ENCODE assay signal across 8 cellular contexts in genomic region chr9:110623462-110624025, GRCh38. TPM values are rescaled to one million over a fixed set of nuclear protein-coding genes. Genes with fewer than 3 reads are reported as not detected.
A peak's percentile ranks its signal among the peaks of the same experiment; 100 is the strongest.
DNase-seq lines count a peak whose midpoint lies in the region; ATAC-seq and TF ChIP-seq lines count a peak whose summit lies in the region.

No MANE protein-coding gene starts in this region.

- H2AFZ ChIP-seq in MM.1S (ENCODE audit: low read length) = no peak overlapping the region
- H2AFZ ChIP-seq in fibroblast of lung (ENCODE audit: low read length) = no peak overlapping the region

- peak; percentile 68 for TF ChIP-seq CTCF in AG10803 (conservative IDR thresholded peaks at IDR 0.05; ENCODE audit: low read length)
- peak; percentile 53 for TF ChIP-seq CTCF in GM12864 (IDR thresholded peaks at IDR 0.05; ENCODE audit: low read depth, low read length, missing control alignments)
- TF ChIP-seq CTCF in MM.1S (IDR thresholded peaks at IDR 0.05; ENCODE audit: low read length) = peak; percentile 67
- peak; percentile 49 to 58 for TF ChIP-seq CTCF in fibroblast of lung (conservative IDR thresholded peaks at IDR 0.05 in 1 of 2, IDR thresholded peaks at IDR 0.05 in 1 of 2; ENCODE audit: low read depth in 1 of 2, low read length in 2 of 2)
- peak; percentile 16 to 45 (median 25) for TF ChIP-seq CTCF in ovary (IDR thresholded peaks at IDR 0.05)

- 21 to 26% (median 24%) methylated on average over 3 of the region's 3 CpGs for WGBS in ovary, 3 donors

- in situ Hi-C loops in SK-MEL-5 (cut with HindIII; ENCODE audit: low pct_unique_long_range_greater_than_20kb, low sequenced_read_pairs) = no loop called here

- H3K9ac ChIP-seq in MM.1S (ENCODE audit: low read length) (no peak overlapping the region), fibroblast of lung (ENCODE audit: insufficient read depth, low read length) (no peak overlapping the region)

- H3K79me2 ChIP-seq in MM.1S (ENCODE audit: low read length) = no peaks in the 10 kb centered on the region
- no peaks in the 10 kb centered on the region for H3K79me2 ChIP-seq in fibroblast of lung (ENCODE audit: control insufficient read depth, insufficient read depth, low read length)

- ATAC-seq in HG03460 (IDR thresholded peaks at IDR 0.05; ENCODE audit: unreplicated experiment) = no peak

- intact Hi-C loops in ovary (cut with DNase I) = no loop called here
- intact Hi-C loops in activated T-helper 2 cell treated with anti-CD3 and anti-CD28 coated beads, Interferon-gamma antibody, Interleukin-2, Interleukin-4, amounts not matched to agents 10 μg/mL and 5 μg/mL and 100 μg/mL, durations not matched to agents 14 hours and 24 hours and 36 hours (cut with micrococcal nuclease) = loop anchor here (1.0 to 10.0 kb wide), 5 partner anchors 169 to 739 kb away; no protein-coding TSS in a partner anchor

- peaks cover 10% of the 10 kb centered on the region for H3K4me1 Mint-ChIP-seq in activated T-helper 2 cell treated with anti-CD3 and anti-CD28 coated beads, Interferon-gamma antibody, Interleukin-2, Interleukin-4, amounts not matched to agents 10 μg/mL and 5 μg/mL and 100 μg/mL, durations not matched to agents 14 hours and 24 hours and 36 hours (ENCODE audit: low read depth)

- no peaks in the 10 kb centered on the region for H4K20me1 ChIP-seq in MM.1S (ENCODE audit: insufficient read depth, low read length)
- no peaks in the 10 kb centered on the region for H4K20me1 ChIP-seq in fibroblast of lung (ENCODE audit: control insufficient read depth, extremely low read depth, insufficient read depth, low read length)

- no peaks in the 10 kb centered on the region for H3K9me2 ChIP-seq in MM.1S (replicated peaks; ENCODE audit: insufficient read depth, low read length)

- H3K9me3 ChIP-seq in MM.1S (replicated peaks; ENCODE audit: insufficient read depth, low read length) (no peaks in the 10 kb centered on the region), fibroblast of lung (ENCODE audit: control insufficient read depth, insufficient read depth, low read depth, low read length) (no peaks in the 10 kb centered on the region), ovary (no peaks in the 10 kb centered on the region)

- no peaks in the 10 kb centered on the region for H3K27me3 ChIP-seq in MM.1S (replicated peaks; ENCODE audit: insufficient read depth, low read length)
- H3K27me3 ChIP-seq in fibroblast of lung (ENCODE audit: control insufficient read depth, insufficient read depth, low read length) = no peaks in the 10 kb centered on the region
- no peaks in the 10 kb centered on the region for H3K27me3 ChIP-seq in ovary

- H3F3A ChIP-seq in MM.1S (ENCODE audit: insufficient read depth, low read length) = no peaks in the 10 kb centered on the region

- no peaks in the 10 kb centered on the region for H3K36me3 ChIP-seq in MM.1S (replicated peaks; ENCODE audit: insufficient read depth, low read length)
- H3K36me3 ChIP-seq in fibroblast of lung (ENCODE audit: control insufficient read depth, insufficient read depth, low read length) = no peaks in the 10 kb centered on the region
- no peaks in the 10 kb centered on the region for H3K36me3 ChIP-seq in ovary

- peaks cover 7% of the 10 kb centered on the region for H3K27me3 Mint-ChIP-seq in activated T-helper 2 cell treated with anti-CD3 and anti-CD28 coated beads, Interferon-gamma antibody, Interleukin-2, Interleukin-4, amounts not matched to agents 10 μg/mL and 5 μg/mL and 100 μg/mL, durations not matched to agents 14 hours and 24 hours and 36 hours (ENCODE audit: low read depth)

- H3K4me3 Mint-ChIP-seq in activated T-helper 2 cell treated with anti-CD3 and anti-CD28 coated beads, Interferon-gamma antibody, Interleukin-2, Interleukin-4, amounts not matched to agents 10 μg/mL and 5 μg/mL and 100 μg/mL, durations not matched to agents 14 hours and 24 hours and 36 hours (ENCODE audit: low read depth) = no peak overlapping the region

- no peak overlapping the region for H3K4me2 ChIP-seq in MM.1S (ENCODE audit: low read depth, low read length)
- H3K4me2 ChIP-seq in fibroblast of lung (ENCODE audit: extremely low read depth, insufficient read depth, low read length) = no peak overlapping the region

- H3K4me1 ChIP-seq in MM.1S (ENCODE audit: low read length) (no peaks in the 10 kb centered on the region), fibroblast of lung (ENCODE audit: control insufficient read depth, extremely low read depth, insufficient read depth, low read length) (peaks cover 7% of the 10 kb centered on the region), ovary (ENCODE audit: insufficient read depth) (peaks cover 4% of the 10 kb centered on the region)

- H3K36me3 Mint-ChIP-seq in activated T-helper 2 cell treated with anti-CD3 and anti-CD28 coated beads, Interferon-gamma antibody, Interleukin-2, Interleukin-4, amounts not matched to agents 10 μg/mL and 5 μg/mL and 100 μg/mL, durations not matched to agents 14 hours and 24 hours and 36 hours (ENCODE audit: low read depth) = no peaks in the 10 kb centered on the region

- no peak for TF ChIP-seq EP300 in ovary (IDR thresholded peaks at IDR 0.05)

- TF ChIP-seq POLR2A in ovary (IDR thresholded peaks at IDR 0.05) = no peak

- H3K27ac ChIP-seq in MM.1S (ENCODE audit: low read length) (no peak overlapping the region), fibroblast of lung (ENCODE audit: insufficient read depth, low read length) (no peak overlapping the region), ovary (no peak overlapping the region)

- H3K27ac Mint-ChIP-seq in activated T-helper 2 cell treated with anti-CD3 and anti-CD28 coated beads, Interferon-gamma antibody, Interleukin-2, Interleukin-4, amounts not matched to agents 10 μg/mL and 5 μg/mL and 100 μg/mL, durations not matched to agents 14 hours and 24 hours and 36 hours = no peak overlapping the region

- H3K4me3 ChIP-seq in AG10803 (ENCODE audit: low read length) = no peak overlapping the region
- H3K4me3 ChIP-seq in GM12864 (ENCODE audit: low read depth, low read length) = no peak overlapping the region
- H3K4me3 ChIP-seq in MM.1S (ENCODE audit: low read length) = no peak overlapping the region
- no peak overlapping the region for H3K4me3 ChIP-seq in fibroblast of lung (replicated peaks in 1 of 4; ENCODE audit: control extremely low read depth in 1 of 4, insufficient read depth in 1 of 4, low read depth in 3 of 4, low read length in 4 of 4)
- H3K4me3 ChIP-seq in ovary = no peak overlapping the region

- DNase-seq in AG10803 (ENCODE audit: low read depth) = peak; percentile 60
- DNase-seq in GM12864 (ENCODE audit: low read depth) = peak; percentile 22
- peak; percentile 66 for DNase-seq in MM.1S
- peak; percentile 71 for DNase-seq in SK-MEL-5 (ENCODE audit: low read depth, low spot score)
- DNase-seq in fibroblast of lung (ENCODE audit: low read depth in 2 of 2) = peak; percentile 41 to 75
- peak in 1 of 5 donors; percentile 41 for DNase-seq in ovary
- no peak for DNase-seq in activated T-helper 2 cell treated with anti-CD3 and anti-CD28 coated beads, Interferon-gamma antibody, Interleukin-2, Interleukin-4, amounts not matched to agents 10 μg/mL and 5 μg/mL and 100 μg/mL, durations not matched to agents 14 hours and 24 hours and 36 hours (ENCODE audit: low spot score)

- no peaks in the 10 kb centered on the region for H3K9me3 Mint-ChIP-seq in activated T-helper 2 cell treated with anti-CD3 and anti-CD28 coated beads, Interferon-gamma antibody, Interleukin-2, Interleukin-4, amounts not matched to agents 10 μg/mL and 5 μg/mL and 100 μg/mL, durations not matched to agents 14 hours and 24 hours and 36 hours

RNA-seq across cellular contexts. Expression of gene SVEP1, which starts 44.0 kb away (rescaled TPM):
- total RNA-seq in SK-MEL-5 (2014; rRNA removed; shearing (Covaris generic)) = not detected in 2 replicates
- polyA plus RNA-seq in SK-MEL-5 (2015; cell fraction: cytosol; rRNA removed) = 0.01 TPM in 1 of 2 replicates, not detected in the other
- polyA plus RNA-seq in SK-MEL-5 (2015; cell fraction: nucleus; rRNA removed) = 0.02 TPM in 1 of 2 replicates, not detected in the other
- total RNA-seq in fibroblast of lung (76.3 and 96.9 TPM in 2 replicates), ovary (10 to 100 TPM in 4 of 7 donors, 1 to 10 TPM in 2, under 1 TPM in 1; 0.40 to 20.0 (median 13.3) TPM)
- polyA plus RNA-seq in fibroblast of lung (24.4 and 46.3 TPM in 2 replicates), ovary (10 to 100 TPM in 1 of 2 donors, 1 to 10 TPM in 1; 1.2 to 23.1 TPM)
- polyA plus RNA-seq in fibroblast of lung (2012) = 20.7 and 55.9 TPM in 2 replicates
- 46.8 and 96.8 TPM in 2 replicates for polyA minus RNA-seq in fibroblast of lung (ENCODE audit: low replicate concordance)
- not detected in 2 replicates for total RNA-seq in activated T-helper 2 cell treated with anti-CD3 and anti-CD28 coated beads, Interferon-gamma antibody, Interleukin-2, Interleukin-4, amounts not matched to agents 10 μg/mL and 5 μg/mL and 100 μg/mL, durations not matched to agents 14 hours and 24 hours and 36 hours

RNA-seq across cellular contexts. Expression of gene MUSK, which starts 45.0 kb away (rescaled TPM):
- total RNA-seq in SK-MEL-5 (2014; rRNA removed; shearing (Covaris generic)) = not detected in 2 replicates
- polyA plus RNA-seq in SK-MEL-5 (2015; cell fraction: cytosol; rRNA removed) = 0.13 TPM in 1 of 2 replicates, not detected in the other
- not detected in 2 replicates for polyA plus RNA-seq in SK-MEL-5 (2015; cell fraction: nucleus; rRNA removed)
- total RNA-seq in fibroblast of lung = under 0.01 and 0.66 TPM in 2 replicates
- 0.31 and 1.3 TPM in 2 replicates for polyA plus RNA-seq in fibroblast of lung
- 0.12 and 0.70 TPM in 2 replicates for polyA plus RNA-seq in fibroblast of lung (2012)
- 4.4 TPM in 1 of 2 replicates, not detected in the other for polyA minus RNA-seq in fibroblast of lung (ENCODE audit: low replicate concordance)
- total RNA-seq in ovary = under 1 TPM in 6 of 7 donors, not detected in 1; 0.10 to 0.91 (median 0.17) TPM
- under 1 TPM; 0.10 to 0.30 TPM for polyA plus RNA-seq in ovary
- total RNA-seq in activated T-helper 2 cell treated with anti-CD3 and anti-CD28 coated beads, Interferon-gamma antibody, Interleukin-2, Interleukin-4, amounts not matched to agents 10 μg/mL and 5 μg/mL and 100 μg/mL, durations not matched to agents 14 hours and 24 hours and 36 hours = not detected in 2 replicates
